1 cellular context compared by ENCODE assay signal in the genomic region with DNA sequence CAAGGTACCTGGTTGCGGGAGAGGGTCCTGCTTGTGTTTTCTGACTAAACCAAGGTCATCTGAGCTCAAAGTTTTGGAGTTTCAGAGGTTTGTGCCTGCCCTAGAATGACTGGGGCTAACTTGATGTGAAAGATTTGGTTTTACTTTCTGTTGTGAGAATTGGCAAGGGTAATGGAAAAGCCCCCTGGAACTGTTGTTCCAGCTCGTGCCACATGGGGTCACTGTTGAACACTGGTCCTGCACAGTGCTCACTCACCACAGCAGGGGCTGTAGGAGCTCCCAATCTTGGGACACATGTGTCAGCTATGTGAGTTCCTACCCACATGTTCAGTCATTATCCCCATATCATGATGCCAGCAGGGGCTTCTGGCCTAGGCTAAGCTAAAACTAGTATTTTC.
TF ChIP-seq lines count a peak whose summit lies in the region.

No MANE protein-coding gene starts in this region.

TF ChIP-seq in HepG2, 621 proteins besides CTCF, POLR2A, EP300 and RAD21 (continued from another document):
- TF ChIP-seq, protein P1, sequence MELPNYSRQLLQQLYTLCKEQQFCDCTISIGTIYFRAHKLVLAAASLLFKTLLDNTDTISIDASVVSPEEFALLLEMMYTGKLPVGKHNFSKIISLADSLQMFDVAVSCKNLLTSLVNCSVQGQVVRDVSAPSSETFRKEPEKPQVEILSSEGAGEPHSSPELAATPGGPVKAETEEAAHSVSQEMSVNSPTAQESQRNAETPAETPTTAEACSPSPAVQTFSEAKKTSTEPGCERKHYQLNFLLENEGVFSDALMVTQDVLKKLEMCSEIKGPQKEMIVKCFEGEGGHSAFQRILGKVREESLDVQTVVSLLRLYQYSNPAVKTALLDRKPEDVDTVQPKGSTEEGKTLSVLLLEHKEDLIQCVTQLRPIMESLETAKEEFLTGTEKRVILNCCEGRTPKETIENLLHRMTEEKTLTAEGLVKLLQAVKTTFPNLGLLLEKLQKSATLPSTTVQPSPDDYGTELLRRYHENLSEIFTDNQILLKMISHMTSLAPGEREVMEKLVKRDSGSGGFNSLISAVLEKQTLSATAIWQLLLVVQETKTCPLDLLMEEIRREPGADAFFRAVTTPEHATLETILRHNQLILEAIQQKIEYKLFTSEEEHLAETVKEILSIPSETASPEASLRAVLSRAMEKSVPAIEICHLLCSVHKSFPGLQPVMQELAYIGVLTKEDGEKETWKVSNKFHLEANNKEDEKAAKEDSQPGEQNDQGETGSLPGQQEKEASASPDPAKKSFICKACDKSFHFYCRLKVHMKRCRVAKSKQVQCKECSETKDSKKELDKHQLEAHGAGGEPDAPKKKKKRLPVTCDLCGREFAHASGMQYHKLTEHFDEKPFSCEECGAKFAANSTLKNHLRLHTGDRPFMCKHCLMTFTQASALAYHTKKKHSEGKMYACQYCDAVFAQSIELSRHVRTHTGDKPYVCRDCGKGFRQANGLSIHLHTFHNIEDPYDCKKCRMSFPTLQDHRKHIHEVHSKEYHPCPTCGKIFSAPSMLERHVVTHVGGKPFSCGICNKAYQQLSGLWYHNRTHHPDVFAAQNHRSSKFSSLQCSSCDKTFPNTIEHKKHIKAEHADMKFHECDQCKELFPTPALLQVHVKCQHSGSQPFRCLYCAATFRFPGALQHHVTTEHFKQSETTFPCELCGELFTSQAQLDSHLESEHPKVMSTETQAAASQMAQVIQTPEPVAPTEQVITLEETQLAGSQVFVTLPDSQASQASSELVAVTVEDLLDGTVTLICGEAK (IDR thresholded peaks at IDR 0.05) = no peak
- TF ChIP-seq, protein P1 (CRISPR knock-in tag; IDR thresholded peaks at IDR 0.05) = no peak
- TF ChIP-seq STAG1 (CRISPR knock-in tag; IDR thresholded peaks at IDR 0.05) (peak; percentile 61), NFE2L2 (IDR thresholded peaks at IDR 0.05; ENCODE audit: low read length) (0 out of 2 replicates have a peak, but pooled peaks have one; percentile 3), ZNF44 (CRISPR knock-in tag; IDR thresholded peaks at IDR 0.05) (no peak), REXO4 (CRISPR knock-in tag; IDR thresholded peaks at IDR 0.05; ENCODE audit: borderline replicate concordance) (no peak), CENPX (CRISPR knock-in tag; IDR thresholded peaks at IDR 0.05) (no peak), TRIM24 (CRISPR knock-in tag; IDR thresholded peaks at IDR 0.05) (0 out of 2 replicates have a peak, but pooled peaks have one; percentile 47), ZNF207 (IDR thresholded peaks at IDR 0.05; ENCODE audit: borderline replicate concordance) (no peak), NONO (IDR thresholded peaks at IDR 0.05) (no peak), NONO (CRISPR knock-in tag; conservative IDR thresholded peaks at IDR 0.05) (0 out of 2 replicates have a peak, but pooled peaks have one; percentile 5), FOSL1 (CRISPR knock-in tag; IDR thresholded peaks at IDR 0.05; ENCODE audit: borderline replicate concordance) (no peak), CBX2 (IDR thresholded peaks at IDR 0.05; ENCODE audit: low read depth, low read length) (no peak), CBX2 (CRISPR knock-in tag; IDR thresholded peaks at IDR 0.05; ENCODE audit: low read depth) (no peak)
- TF ChIP-seq, protein P2, sequence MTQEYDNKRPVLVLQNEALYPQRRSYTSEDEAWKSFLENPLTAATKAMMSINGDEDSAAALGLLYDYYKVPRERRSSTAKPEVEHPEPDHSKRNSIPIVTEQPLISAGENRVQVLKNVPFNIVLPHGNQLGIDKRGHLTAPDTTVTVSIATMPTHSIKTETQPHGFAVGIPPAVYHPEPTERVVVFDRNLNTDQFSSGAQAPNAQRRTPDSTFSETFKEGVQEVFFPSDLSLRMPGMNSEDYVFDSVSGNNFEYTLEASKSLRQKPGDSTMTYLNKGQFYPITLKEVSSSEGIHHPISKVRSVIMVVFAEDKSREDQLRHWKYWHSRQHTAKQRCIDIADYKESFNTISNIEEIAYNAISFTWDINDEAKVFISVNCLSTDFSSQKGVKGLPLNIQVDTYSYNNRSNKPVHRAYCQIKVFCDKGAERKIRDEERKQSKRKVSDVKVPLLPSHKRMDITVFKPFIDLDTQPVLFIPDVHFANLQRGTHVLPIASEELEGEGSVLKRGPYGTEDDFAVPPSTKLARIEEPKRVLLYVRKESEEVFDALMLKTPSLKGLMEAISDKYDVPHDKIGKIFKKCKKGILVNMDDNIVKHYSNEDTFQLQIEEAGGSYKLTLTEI (CRISPR knock-in tag; conservative IDR thresholded peaks at IDR 0.05) = no peak
- TF ChIP-seq, protein P3, sequence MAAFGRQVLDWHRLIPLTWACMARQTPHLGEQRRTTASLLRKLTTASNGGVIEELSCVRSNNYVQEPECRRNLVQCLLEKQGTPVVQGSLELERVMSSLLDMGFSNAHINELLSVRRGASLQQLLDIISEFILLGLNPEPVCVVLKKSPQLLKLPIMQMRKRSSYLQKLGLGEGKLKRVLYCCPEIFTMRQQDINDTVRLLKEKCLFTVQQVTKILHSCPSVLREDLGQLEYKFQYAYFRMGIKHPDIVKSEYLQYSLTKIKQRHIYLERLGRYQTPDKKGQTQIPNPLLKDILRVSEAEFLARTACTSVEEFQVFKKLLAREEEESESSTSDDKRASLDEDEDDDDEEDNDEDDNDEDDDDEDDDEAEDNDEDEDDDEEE (CRISPR knock-in tag; IDR thresholded peaks at IDR 0.05) = no peak
- TF ChIP-seq, protein P4, sequence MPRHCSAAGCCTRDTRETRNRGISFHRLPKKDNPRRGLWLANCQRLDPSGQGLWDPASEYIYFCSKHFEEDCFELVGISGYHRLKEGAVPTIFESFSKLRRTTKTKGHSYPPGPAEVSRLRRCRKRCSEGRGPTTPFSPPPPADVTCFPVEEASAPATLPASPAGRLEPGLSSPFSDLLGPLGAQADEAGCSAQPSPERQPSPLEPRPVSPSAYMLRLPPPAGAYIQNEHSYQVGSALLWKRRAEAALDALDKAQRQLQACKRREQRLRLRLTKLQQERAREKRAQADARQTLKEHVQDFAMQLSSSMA (CRISPR knock-in tag; IDR thresholded peaks at IDR 0.05) = no peak
- TF ChIP-seq, protein P5, sequence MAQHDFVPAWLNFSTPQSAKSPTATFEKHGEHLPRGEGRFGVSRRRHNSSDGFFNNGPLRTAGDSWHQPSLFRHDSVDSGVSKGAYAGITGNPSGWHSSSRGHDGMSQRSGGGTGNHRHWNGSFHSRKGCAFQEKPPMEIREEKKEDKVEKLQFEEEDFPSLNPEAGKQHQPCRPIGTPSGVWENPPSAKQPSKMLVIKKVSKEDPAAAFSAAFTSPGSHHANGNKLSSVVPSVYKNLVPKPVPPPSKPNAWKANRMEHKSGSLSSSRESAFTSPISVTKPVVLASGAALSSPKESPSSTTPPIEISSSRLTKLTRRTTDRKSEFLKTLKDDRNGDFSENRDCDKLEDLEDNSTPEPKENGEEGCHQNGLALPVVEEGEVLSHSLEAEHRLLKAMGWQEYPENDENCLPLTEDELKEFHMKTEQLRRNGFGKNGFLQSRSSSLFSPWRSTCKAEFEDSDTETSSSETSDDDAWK (CRISPR knock-in tag; IDR thresholded peaks at IDR 0.05) = no peak
- TF ChIP-seq, protein P6, sequence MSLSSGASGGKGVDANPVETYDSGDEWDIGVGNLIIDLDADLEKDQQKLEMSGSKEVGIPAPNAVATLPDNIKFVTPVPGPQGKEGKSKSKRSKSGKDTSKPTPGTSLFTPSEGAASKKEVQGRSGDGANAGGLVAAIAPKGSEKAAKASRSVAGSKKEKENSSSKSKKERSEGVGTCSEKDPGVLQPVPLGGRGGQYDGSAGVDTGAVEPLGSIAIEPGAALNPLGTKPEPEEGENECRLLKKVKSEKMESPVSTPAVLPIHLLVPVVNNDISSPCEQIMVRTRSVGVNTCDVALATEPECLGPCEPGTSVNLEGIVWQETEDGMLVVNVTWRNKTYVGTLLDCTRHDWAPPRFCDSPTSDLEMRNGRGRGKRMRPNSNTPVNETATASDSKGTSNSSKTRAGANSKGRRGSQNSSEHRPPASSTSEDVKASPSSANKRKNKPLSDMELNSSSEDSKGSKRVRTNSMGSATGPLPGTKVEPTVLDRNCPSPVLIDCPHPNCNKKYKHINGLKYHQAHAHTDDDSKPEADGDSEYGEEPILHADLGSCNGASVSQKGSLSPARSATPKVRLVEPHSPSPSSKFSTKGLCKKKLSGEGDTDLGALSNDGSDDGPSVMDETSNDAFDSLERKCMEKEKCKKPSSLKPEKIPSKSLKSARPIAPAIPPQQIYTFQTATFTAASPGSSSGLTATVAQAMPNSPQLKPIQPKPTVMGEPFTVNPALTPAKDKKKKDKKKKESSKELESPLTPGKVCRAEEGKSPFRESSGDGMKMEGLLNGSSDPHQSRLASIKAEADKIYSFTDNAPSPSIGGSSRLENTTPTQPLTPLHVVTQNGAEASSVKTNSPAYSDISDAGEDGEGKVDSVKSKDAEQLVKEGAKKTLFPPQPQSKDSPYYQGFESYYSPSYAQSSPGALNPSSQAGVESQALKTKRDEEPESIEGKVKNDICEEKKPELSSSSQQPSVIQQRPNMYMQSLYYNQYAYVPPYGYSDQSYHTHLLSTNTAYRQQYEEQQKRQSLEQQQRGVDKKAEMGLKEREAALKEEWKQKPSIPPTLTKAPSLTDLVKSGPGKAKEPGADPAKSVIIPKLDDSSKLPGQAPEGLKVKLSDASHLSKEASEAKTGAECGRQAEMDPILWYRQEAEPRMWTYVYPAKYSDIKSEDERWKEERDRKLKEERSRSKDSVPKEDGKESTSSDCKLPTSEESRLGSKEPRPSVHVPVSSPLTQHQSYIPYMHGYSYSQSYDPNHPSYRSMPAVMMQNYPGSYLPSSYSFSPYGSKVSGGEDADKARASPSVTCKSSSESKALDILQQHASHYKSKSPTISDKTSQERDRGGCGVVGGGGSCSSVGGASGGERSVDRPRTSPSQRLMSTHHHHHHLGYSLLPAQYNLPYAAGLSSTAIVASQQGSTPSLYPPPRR (CRISPR knock-in tag; IDR thresholded peaks at IDR 0.05; ENCODE audit: borderline replicate concordance) = no peak
